29 cellular contexts compared by ENCODE assay signal in genomic region chr4:40693946-40694345, GRCh38. TPM values are rescaled to one million over a fixed set of nuclear protein-coding genes. Genes with fewer than 3 reads are reported as not detected.
"Had no signal": no experiment of that assay in that cellular context is flagged by ENCODE, and none has a peak within 500 bp of the region (broad histone marks: within the 10 kb centered on the region; RNA-seq: fewer than 3 reads in every experiment).

No MANE protein-coding gene starts in this region.

- H3K36me3 ChIP-seq: pancreas, stomach, thyroid gland had no signal

- H3K9me3 ChIP-seq: pancreas, stomach, thyroid gland had no signal

- H3K4me3 ChIP-seq: pancreas, psoas muscle, stomach, thyroid gland had no signal

- H3K4me3 Mint-ChIP-seq: activated CD4-positive, alpha-beta memory T cell treated with anti-CD3 and anti-CD28 coated beads for 36 hours; activated T-helper 1 cell treated with anti-CD3 and anti-CD28 coated beads, Interleukin-12 subunit alpha, Interleukin-12 subunit beta, Interleukin-2, Interleukin-4 antibody, amounts not matched to agents 30 ng/mL and 10 ng/mL and 1 ng/mL, durations not matched to agents 14 hours and 24 hours and 36 hours; effector memory CD8-positive, alpha-beta T cell; mesothelial cell of epicardium; naive B cell; nephron progenitor cell; stimulated activated naive B cell treated with anti-CD40 and anti-IgM and Interleukin-4, amounts not matched to agents 10 μg/mL and 1 μg/mL and 100 μg/mL, for 72 hours; T-helper 17 cell had no signal

- H3K27ac Mint-ChIP-seq: activated CD4-positive, alpha-beta memory T cell treated with anti-CD3 and anti-CD28 coated beads for 36 hours; activated T-helper 1 cell treated with anti-CD3 and anti-CD28 coated beads, Interleukin-12 subunit alpha, Interleukin-12 subunit beta, Interleukin-2, Interleukin-4 antibody, amounts not matched to agents 30 ng/mL and 10 ng/mL and 1 ng/mL, durations not matched to agents 14 hours and 24 hours and 36 hours; effector memory CD8-positive, alpha-beta T cell; mesothelial cell of epicardium; naive B cell; nephron progenitor cell; stimulated activated naive B cell treated with anti-CD40 and anti-IgM and Interleukin-4, amounts not matched to agents 10 μg/mL and 1 μg/mL and 100 μg/mL, for 72 hours; T-helper 17 cell had no signal

- ATAC-seq: effector memory CD8-positive, alpha-beta T cell; pancreas; psoas muscle; stimulated activated naive B cell treated with anti-CD40 and anti-IgM and Interleukin-4, amounts not matched to agents 10 μg/mL and 1 μg/mL and 100 μg/mL, for 72 hours; T-helper 17 cell had no signal

- H3K9me3 Mint-ChIP-seq: activated CD4-positive, alpha-beta memory T cell treated with anti-CD3 and anti-CD28 coated beads for 36 hours; activated T-helper 1 cell treated with anti-CD3 and anti-CD28 coated beads, Interleukin-12 subunit alpha, Interleukin-12 subunit beta, Interleukin-2, Interleukin-4 antibody, amounts not matched to agents 30 ng/mL and 10 ng/mL and 1 ng/mL, durations not matched to agents 14 hours and 24 hours and 36 hours; effector memory CD8-positive, alpha-beta T cell had no signal

- H3K27me3 ChIP-seq: pancreas, stomach, thyroid gland had no signal

- H3K4me1 ChIP-seq: pancreas, psoas muscle, stomach, thyroid gland had no signal

- H3K4me1 Mint-ChIP-seq: naive B cell; nephron progenitor cell; stimulated activated naive B cell treated with anti-CD40 and anti-IgM and Interleukin-4, amounts not matched to agents 10 μg/mL and 1 μg/mL and 100 μg/mL, for 72 hours; T-helper 17 cell had no signal

- H3K36me3 Mint-ChIP-seq: activated CD4-positive, alpha-beta memory T cell treated with anti-CD3 and anti-CD28 coated beads for 36 hours; mesothelial cell of epicardium; naive B cell; stimulated activated naive B cell treated with anti-CD40 and anti-IgM and Interleukin-4, amounts not matched to agents 10 μg/mL and 1 μg/mL and 100 μg/mL, for 72 hours had no signal

- DNase-seq: activated CD4-positive, alpha-beta memory T cell treated with anti-CD3 and anti-CD28 coated beads for 36 hours; activated CD4-positive, alpha-beta T cell treated with anti-CD3 and anti-CD28 coated beads for 48 hours; activated CD4-positive, CD25-positive, alpha-beta regulatory T cell; activated CD8-positive, alpha-beta memory T cell treated with anti-CD3 and anti-CD28 coated beads, Interleukin-2, amount 50 U/mL, for 4 hours; activated gamma-delta T cell; activated naive CD4-positive, alpha-beta T cell treated with anti-CD3 and anti-CD28 coated beads, Interleukin-2, amount 50 U/mL, for 16 hours; activated T-cell treated with anti-CD3 and anti-CD28 coated beads, Interleukin-2, amount 50 U/mL, for 1 hour; amygdala; caudate nucleus; cortex of kidney; effector memory CD8-positive, alpha-beta T cell; head of caudate nucleus; hippocampal formation; naive B cell; nephron progenitor cell; nucleus accumbens; pancreas; psoas muscle; stimulated activated CD4-positive, alpha-beta T cell treated with anti-CD3 and anti-CD28 coated beads, Interleukin-15, amount 100 ng/mL, for 24 hours; stimulated activated CD4-positive, alpha-beta T cell treated with anti-CD3 and anti-CD28 coated beads, Interleukin-2, amount 100 ng/mL, for 24 hours; stimulated activated naive B cell treated with anti-CD40 and anti-IgM and Interleukin-4, amounts not matched to agents 10 μg/mL and 1 μg/mL and 100 μg/mL, for 72 hours; stomach; T-helper 17 cell; T1000; thyroid gland had no signal

- H3K27ac ChIP-seq: pancreas, psoas muscle, stomach, thyroid gland had no signal

RNA-seq across cellular contexts. Expression of gene NSUN7, which starts 55.8 kb away (rescaled TPM):
- total RNA-seq: activated CD8-positive, alpha-beta memory T cell treated with anti-CD3 and anti-CD28 coated beads for 36 hours had no signal
- polyA plus RNA-seq: fibroblast of lung had no signal
